28 cellular contexts compared by ENCODE assay signal in the genomic region with DNA sequence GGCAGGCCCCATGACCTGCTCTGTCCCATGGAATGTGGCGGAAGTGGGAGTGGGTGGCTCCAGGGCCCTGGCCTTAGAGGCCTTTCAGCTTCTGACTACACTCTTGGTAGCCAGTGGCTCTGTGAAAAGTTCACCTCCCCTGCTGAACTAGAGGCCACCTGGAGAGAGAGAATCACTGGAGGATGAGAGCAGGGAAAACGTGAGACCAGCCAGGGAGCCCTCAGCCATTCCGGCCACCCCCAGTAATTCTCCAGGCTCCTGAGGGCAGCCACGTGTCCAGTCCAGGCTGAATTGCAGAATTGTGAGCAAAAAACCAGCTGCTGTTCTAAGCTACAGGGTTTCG. TPM values are rescaled to one million over a fixed set of nuclear protein-coding genes. Genes with fewer than 3 reads are reported as not detected.
DNase-seq lines count a peak whose midpoint lies in the region; ATAC-seq, FAIRE-seq and TF ChIP-seq lines count a peak whose summit lies in the region.
"Had no signal": no experiment of that assay in that cellular context is flagged by ENCODE, and none has a peak within 500 bp of the region (broad histone marks: within the 10 kb centered on the region; RNA-seq: fewer than 3 reads in every experiment).

No MANE protein-coding gene starts in this region.

- no peak overlapping the region for H4K91ac ChIP-seq in H1 (replicated peaks; ENCODE audit: insufficient read length, low read length)

- H2BK120ac ChIP-seq in H1 (replicated peaks; ENCODE audit: low read depth, low read length), result no peak overlapping the region

- peaks cover 10% of the 10 kb centered on the region for H3K27me3 Mint-ChIP-seq in activated CD4-positive, alpha-beta T cell treated with anti-CD3 and anti-CD28 coated beads, Interleukin-2, amount 10 ng/mL, durations not matched to agents 24 days and 14 days
- no peaks in the 10 kb centered on the region for H3K27me3 Mint-ChIP-seq in chondrocyte (ENCODE audit: low read depth)

- no peak overlapping the region for H3K4me2 ChIP-seq in H1 (ENCODE audit: insufficient read depth in 1 of 2, low read depth in 2 of 2, low read length in 2 of 2)

- no peak overlapping the region for H3K4me3 ChIP-seq in H1 (ENCODE audit: extremely low read depth in 1 of 4, insufficient read depth in 2 of 4, low read depth in 3 of 4, low read length in 4 of 4)
- H3K4me3 ChIP-seq in lower lobe of right lung, result no peak overlapping the region
- H3K4me3 ChIP-seq: K562, SJCRH30, suprapubic skin had no signal

- peak; percentile 40 to 61 for ATAC-seq in lower lobe of right lung
- ATAC-seq in GM21723 (IDR thresholded peaks at IDR 0.05; ENCODE audit: unreplicated experiment), result no peak
- ATAC-seq: activated T-cell treated with anti-CD3 and anti-CD28 coated beads, Interleukin-2, amount 50 U/mL, for 72 hours had no signal

- H3K4me1 ChIP-seq in H1 (replicated peaks in 1 of 4; ENCODE audit: control insufficient read depth in 3 of 4, insufficient read depth in 4 of 4, low read length in 3 of 4), result peaks cover 0 to 6% (median 0%) of the 10 kb centered on the region in 4 experiments; a peak in 1 of 7 replicates
- H3K4me1 ChIP-seq in lower lobe of right lung, result peaks cover 39% of the 10 kb centered on the region
- H3K4me1 ChIP-seq: parathyroid adenoma, SJCRH30, suprapubic skin had no signal

- H3K56ac ChIP-seq in H1 (replicated peaks; ENCODE audit: insufficient read length, low read depth, low read length), result no peak overlapping the region

- TF ChIP-seq CTCF in H1 (IDR thresholded peaks at IDR 0.05; ENCODE audit: control extremely low read depth in 1 of 3, insufficient read depth in 1 of 3, low read depth in 1 of 3, low read length in 3 of 3), result no peak
- TF ChIP-seq CTCF in lower lobe of right lung (IDR thresholded peaks at IDR 0.05), result no peak
- TF ChIP-seq CTCF in chondrocyte (IDR thresholded peaks at IDR 0.05), result no peak

- no peaks in the 10 kb centered on the region for H3K4me1 Mint-ChIP-seq in activated CD4-positive, alpha-beta T cell treated with anti-CD3 and anti-CD28 coated beads, Interleukin-2, amount 10 ng/mL, durations not matched to agents 24 days and 14 days
- peaks cover 40% of the 10 kb centered on the region for H3K4me1 Mint-ChIP-seq in chondrocyte (ENCODE audit: low read depth)

- no peak overlapping the region; the same call in 1 of the 2 replicates for H4K8ac ChIP-seq in H1 (ENCODE audit: extremely low read depth, insufficient read depth, low read length)

- H3K4me3 Mint-ChIP-seq in activated CD4-positive, alpha-beta T cell treated with anti-CD3 and anti-CD28 coated beads, Interleukin-2, amount 10 ng/mL, durations not matched to agents 24 days and 14 days, result no peak overlapping the region
- H3K4me3 Mint-ChIP-seq in chondrocyte (ENCODE audit: unreplicated experiment), result no peak overlapping the region
- H3K4me3 Mint-ChIP-seq: activated naive CD4-positive, alpha-beta T cell treated with anti-CD3 and anti-CD28 coated beads for 36 hours; activated T-cell treated with anti-CD3 and anti-CD28 coated beads, Interleukin-2, amount 50 U/mL, for 72 hours had no signal

- TF ChIP-seq RAD21 in H1 (IDR thresholded peaks at IDR 0.05 in 1 of 2, conservative IDR thresholded peaks at IDR 0.05 in 1 of 2; ENCODE audit: low read depth in 2 of 2, low read length in 2 of 2), result no peak

- no peak overlapping the region for H3K14ac ChIP-seq in H1 (ENCODE audit: insufficient read length)

- WGBS in H1 (ENCODE audit: extremely low coverage in 1 of 2, insufficient coverage in 1 of 2, insufficient read length in 1 of 2, insufficient replicate concordance in 2 of 2, low coverage in 1 of 2, low lambda C conversion rate in 2 of 2, missing lambda C conversion rate in 1 of 2), 2 experiments, result 60% methylated on average over 5 of the region's 5 CpGs; no CpG with 5 or more reads in 1 of the 2 experiments

- H3K9me3 ChIP-seq in H1 (ENCODE audit: insufficient read depth in 2 of 2, low read depth in 1 of 2, low read length in 1 of 2) (peaks cover 0 to 3% of the 10 kb centered on the region in 2 experiments; a peak in 2 of 4 replicates), lower lobe of right lung (no peaks in the 10 kb centered on the region)
- H3K9me3 ChIP-seq: SJCRH30, suprapubic skin had no signal

- 0 out of 2 replicates have a peak overlapping the region, but pooled peaks have one; percentile 31 for H2AFZ ChIP-seq in H1 (ENCODE audit: low read length)
- H2AFZ ChIP-seq: parathyroid adenoma had no signal

- no peaks in the 10 kb centered on the region for H3K23me2 ChIP-seq in H1 (ENCODE audit: low read depth, low read length)

- no peak for TF ChIP-seq POLR2A in H1 (IDR thresholded peaks at IDR 0.05; ENCODE audit: control extremely low read depth in 1 of 2, low read depth in 2 of 2, low read length in 2 of 2)

- H3K27me3 ChIP-seq in H1 (replicated peaks in 1 of 4; ENCODE audit: control insufficient read depth in 3 of 4, extremely low read depth in 1 of 4, insufficient read depth in 3 of 4, low read length in 3 of 4) (no peaks in the 10 kb centered on the region; a peak in 1 of 7 replicates), lower lobe of right lung (ENCODE audit: low read depth) (no peaks in the 10 kb centered on the region)
- H3K27me3 ChIP-seq: SJCRH30, suprapubic skin had no signal

- no peak overlapping the region for H3K27ac Mint-ChIP-seq in activated CD4-positive, alpha-beta T cell treated with anti-CD3 and anti-CD28 coated beads, Interleukin-2, amount 10 ng/mL, durations not matched to agents 24 days and 14 days
- H3K27ac Mint-ChIP-seq in chondrocyte (ENCODE audit: unreplicated experiment), result no peak overlapping the region
- H3K27ac Mint-ChIP-seq: activated naive CD4-positive, alpha-beta T cell treated with anti-CD3 and anti-CD28 coated beads for 36 hours; activated T-cell treated with anti-CD3 and anti-CD28 coated beads, Interleukin-2, amount 50 U/mL, for 72 hours had no signal

- H3K36me3 ChIP-seq in H1 (ENCODE audit: control insufficient read depth in 2 of 4, insufficient read depth in 4 of 4, low read length in 3 of 4) (no peaks in the 10 kb centered on the region), lower lobe of right lung (no peaks in the 10 kb centered on the region)
- H3K36me3 ChIP-seq: SJCRH30, suprapubic skin had no signal

- TF ChIP-seq EP300 in H1 (IDR thresholded peaks at IDR 0.05; ENCODE audit: borderline replicate concordance in 1 of 2, low read depth in 2 of 2, low read length in 2 of 2), result no peak

- H3K36me3 Mint-ChIP-seq in activated CD4-positive, alpha-beta T cell treated with anti-CD3 and anti-CD28 coated beads, Interleukin-2, amount 10 ng/mL, durations not matched to agents 24 days and 14 days (ENCODE audit: low read depth), result no peaks in the 10 kb centered on the region
- no peaks in the 10 kb centered on the region for H3K36me3 Mint-ChIP-seq in chondrocyte (ENCODE audit: low read depth)

- H3K27ac ChIP-seq in H1 (ENCODE audit: low read depth, low read length) (no peak overlapping the region), lower lobe of right lung (no peak overlapping the region)
- H3K27ac ChIP-seq: 22Rv1, epithelial cell of prostate, parathyroid adenoma, SJCRH30, suprapubic skin had no signal

- intact Hi-C loops in activated CD4-positive, alpha-beta T cell treated with anti-CD3 and anti-CD28 coated beads, Interleukin-2, amount 10 ng/mL, durations not matched to agents 24 days and 14 days (cut with micrococcal nuclease), result no loop called here
- intact Hi-C loops in lower lobe of right lung (cut with DNase I), result no loop called here

- peak; percentile 38 for DNase-seq in activated CD4-positive, alpha-beta T cell treated with anti-CD3 and anti-CD28 coated beads, Interleukin-2, amount 10 ng/mL, durations not matched to agents 24 days and 14 days
- DNase-seq in activated CD4-positive, alpha-beta T cell treated with anti-CD3 and anti-CD28 coated beads for 48 hours, result no peak
- DNase-seq in H1 (ENCODE audit: low read depth in 1 of 2, low spot score in 2 of 2) (no peak), lower lobe of right lung (no peak), retina (peak; percentile 17), 8988T (no peak), chondrocyte (ENCODE audit: low spot score) (no peak)
- DNase-seq: activated CD4-positive, alpha-beta T cell treated with anti-CD3 and anti-CD28 coated beads, Interleukin-2, amount 50 U/mL, for 4 hours; activated CD4-positive, CD25-positive, alpha-beta regulatory T cell; activated naive CD4-positive, alpha-beta T cell treated with anti-CD3 and anti-CD28 coated beads for 36 hours; activated T-cell treated with anti-CD3 and anti-CD28 coated beads, Interleukin-2, amount 50 U/mL, for 72 hours; effector CD4-positive, alpha-beta T cell; NCI-H1092; NCI-H187 treated with DMSO at 0.1 percent for 48 hours; NCI-H2171; NCI-H510A; SJCRH30; small intestine; stimulated activated naive CD4-positive, alpha-beta T cell had no signal

- no peak for FAIRE-seq in H1 (lab: Jason Lieb, UNC)
- FAIRE-seq: G401.6, islet of Langerhans, K562, small intestine had no signal

- no peak overlapping the region for H3K23ac ChIP-seq in H1 (ENCODE audit: insufficient read length)

- no peak overlapping the region for H4K5ac ChIP-seq in H1 (ENCODE audit: insufficient read length, low read depth, low read length)

- H2BK15ac ChIP-seq in H1 (ENCODE audit: low read length), result no peak overlapping the region

- H2BK12ac ChIP-seq in H1 (ENCODE audit: low read depth, low read length), result no peak overlapping the region

- H3K18ac ChIP-seq in H1 (ENCODE audit: extremely low read depth, low read length), result no peak overlapping the region

- peaks cover 6% of the 10 kb centered on the region for H3K9me3 Mint-ChIP-seq in activated CD4-positive, alpha-beta T cell treated with anti-CD3 and anti-CD28 coated beads, Interleukin-2, amount 10 ng/mL, durations not matched to agents 24 days and 14 days
- H3K9me3 Mint-ChIP-seq in chondrocyte (ENCODE audit: low read depth), result peaks cover 7% of the 10 kb centered on the region

- H2AK5ac ChIP-seq in H1 (ENCODE audit: low read depth, low read length), result no peak overlapping the region

- H3K9ac ChIP-seq in H1 (replicated peaks in 1 of 4; ENCODE audit: extremely low read depth in 1 of 4, low read depth in 3 of 4, low read length in 3 of 4), result no peak overlapping the region
- H3K9ac ChIP-seq: parathyroid adenoma had no signal

- H3K79me1 ChIP-seq in H1 (ENCODE audit: low read depth, low read length), result no peaks in the 10 kb centered on the region

- H2BK5ac ChIP-seq in H1 (ENCODE audit: low read depth, low read length), result no peak overlapping the region

- CTCF ChIA-PET in H1 (lab: Charles Lee; ENCODE audit: partially characterized antibody), result interaction anchor here (0.7 to 3.6 kb wide), 4 partner anchors 13 to 154 kb away, joined by 3 to 20 read pairs (median 4); no protein-coding TSS in a partner anchor

- no peak overlapping the region for H3K4ac ChIP-seq in H1 (replicated peaks; ENCODE audit: insufficient read length, low read depth, low read length)

- no peaks in the 10 kb centered on the region for H3K79me2 ChIP-seq in H1 (ENCODE audit: control insufficient read depth in 1 of 2, insufficient read depth in 2 of 2, low read length in 2 of 2)
- H3K79me2 ChIP-seq: parathyroid adenoma had no signal

- POLR2A ChIA-PET in H1 (lab: Charles Lee; ENCODE audit: partially characterized antibody), result no interaction called here

- H2BK20ac ChIP-seq in H1 (ENCODE audit: low read length), result no peak overlapping the region

- H4K20me1 ChIP-seq in H1 (replicated peaks in 1 of 2; ENCODE audit: control insufficient read depth in 1 of 2, insufficient read depth in 2 of 2, low read length in 2 of 2), result no peaks in the 10 kb centered on the region

RNA-seq across cellular contexts. Expression of a gene that starts 10.5 kb away (rescaled TPM):
- total RNA-seq in activated CD4-positive, alpha-beta T cell treated with anti-CD3 and anti-CD28 coated beads, Interleukin-2, amount 10 ng/mL, durations not matched to agents 24 days and 14 days, result not detected in 2 replicates
- 2.2 and 2.3 TPM in 2 replicates for total RNA-seq in H1 (2021; fragmentation: NEBNext Ultra II Directional; extraction: Animal tissue kit (Norgen Biotek cat#: 25700))
- polyA plus RNA-seq in H1 (2011; rRNA removed), result 0.44 and 0.47 TPM in 2 replicates
- polyA plus RNA-seq in H1 (2011; cell fraction: cytosol; rRNA removed), result 0.72 TPM
- polyA plus RNA-seq in H1 (2011; cell fraction: nucleus; rRNA removed), result 0.78 TPM
- polyA plus RNA-seq in H1 (2012, experiment 1 of 2), result 0.64 to 0.81 TPM (median 0.78 TPM) in 4 replicates
- 0.22 TPM for polyA plus RNA-seq in H1 (2012, experiment 2 of 2)
- polyA plus RNA-seq in H1 (2013, experiment 1 of 2), result 1.8 TPM
- polyA plus RNA-seq in H1 (2013, experiment 2 of 2), result 2.3 TPM
- 0.85 and 0.88 TPM in 2 replicates for polyA minus RNA-seq in H1 (2011; rRNA and poly(A)+ RNA removed)
- 0.44 TPM for polyA minus RNA-seq in H1 (2011; cell fraction: cytosol; rRNA and poly(A)+ RNA removed)
- 0.90 TPM for polyA minus RNA-seq in H1 (2011; cell fraction: nucleus; rRNA and poly(A)+ RNA removed)
- total RNA-seq in lower lobe of right lung, result 79.2 TPM
- total RNA-seq in chondrocyte, result 2.1 to 17.8 TPM (median 2.2 TPM) in 3 replicates
- total RNA-seq: activated naive CD4-positive, alpha-beta T cell treated with anti-CD3 and anti-CD28 coated beads for 36 hours; SJCRH30; T-helper 1 cell treated with Interleukin-12 subunit alpha and Interleukin-12 subunit beta and Interleukin-4 antibody, amounts not matched to agents 30 ng/mL and 1 ng/mL, for 36 hours had no signal
- polyA plus RNA-seq: K562 had no signal

Comparison
In these comparisons a context has a peak if more than half of its experiments do, and no peak if none do; other contexts are left out.
1. DNase-seq: peak in activated CD4-positive, alpha-beta T cell treated with anti-CD3 and anti-CD28 coated beads, Interleukin-2, amount 10 ng/mL, durations not matched to agents 24 days and 14 days (single experiment) and retina (single experiment); none in activated CD4-positive, alpha-beta T cell treated with anti-CD3 and anti-CD28 coated beads for 48 hours (single experiment), H1 (0 of 2), lower lobe of right lung (single experiment), 8988T (single experiment) and chondrocyte (single experiment).